Comparison of ENCODE assay signal across 8 cellular contexts in the genomic region with DNA sequence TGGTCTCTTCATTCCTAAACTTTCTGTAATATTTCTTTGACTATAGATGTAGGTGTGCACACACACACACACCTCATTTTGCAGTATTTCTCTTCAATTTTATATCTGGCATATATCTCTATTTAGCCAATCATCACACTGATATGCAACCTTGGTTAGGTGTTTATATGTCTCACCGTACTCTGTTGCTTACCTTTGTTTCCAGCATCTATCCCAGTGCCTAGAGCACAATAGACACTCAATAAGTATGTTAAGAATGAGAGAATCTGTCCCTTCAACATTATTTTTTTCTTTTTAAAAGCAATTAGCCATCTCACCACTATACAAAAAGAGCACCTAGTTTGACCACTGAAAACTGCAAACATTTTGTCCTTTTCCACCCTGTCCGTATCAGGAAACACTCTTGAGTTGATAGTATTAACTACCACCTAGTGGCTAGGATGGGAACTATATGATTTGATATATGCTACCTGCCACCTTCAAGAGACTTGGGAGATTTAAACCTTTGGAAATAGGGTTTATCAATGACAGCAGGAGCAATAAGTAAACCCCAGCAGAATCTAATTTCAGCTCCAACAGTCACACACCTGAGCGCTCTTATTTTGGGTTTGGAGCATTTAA. TPM values are rescaled to one million over a fixed set of nuclear protein-coding genes. Genes with fewer than 3 reads are reported as not detected.
DNase-seq lines count a peak whose midpoint lies in the region; ATAC-seq, FAIRE-seq and TF ChIP-seq lines count a peak whose summit lies in the region.

No MANE protein-coding gene starts in this region.

- H2AFZ ChIP-seq in SK-N-SH (ENCODE audit: low read depth): no peak overlapping the region

- no peaks in the 10 kb centered on the region for H3K79me2 ChIP-seq in SK-N-SH (ENCODE audit: insufficient read depth)

- WGBS in SK-N-SH (ENCODE audit: low lambda C conversion rate): 11% methylated on average over 3 of the region's 3 CpGs

- no peak overlapping the region for H3K4me2 ChIP-seq in SK-N-SH

- peak; percentile 55 for TF ChIP-seq RAD21 in SK-N-SH (IDR thresholded peaks at IDR 0.05; ENCODE audit: low read length)

- H3K9ac ChIP-seq in SK-N-SH: no peak overlapping the region
- H3K9ac ChIP-seq in kidney (ENCODE audit: low read length in 2 of 2): no peak overlapping the region

- CTCF ChIA-PET in SK-N-SH (lab: Yijun Ruan, JAX): interaction anchor here (1.0 to 1.3 kb wide), 2 partner anchors 8 to 10 kb away, joined by 3 read pairs; no protein-coding TSS in a partner anchor

- ATAC-seq in GM18517 (IDR thresholded peaks at IDR 0.05; ENCODE audit: unreplicated experiment): peak; percentile 50
- peak; percentile 48 for ATAC-seq in HG03175 (IDR thresholded peaks at IDR 0.05; ENCODE audit: unreplicated experiment)

- no peaks in the 10 kb centered on the region for H3K27me3 ChIP-seq in SK-N-SH (ENCODE audit: insufficient read depth)

- FAIRE-seq in kidney (lab: Jason Lieb, UNC): no peak

- POLR2A ChIA-PET in SK-N-SH (lab: Yijun Ruan, JAX): no interaction called here

- TF ChIP-seq CTCF in AG09309 (IDR thresholded peaks at IDR 0.05; ENCODE audit: control insufficient read depth, insufficient read depth, low read depth, low read length, missing control alignments) (peak; percentile 51), SK-N-SH (IDR thresholded peaks at IDR 0.05) (peak; percentile 61), kidney (IDR thresholded peaks at IDR 0.05; ENCODE audit: borderline replicate concordance, extremely low read depth, insufficient read depth) (peak; percentile 15)

- H3K36me3 ChIP-seq in SK-N-SH (replicated peaks in 1 of 2; ENCODE audit: control insufficient read depth in 1 of 2, insufficient read depth in 2 of 2, low read length in 1 of 2) (no peaks in the 10 kb centered on the region), kidney (ENCODE audit: control insufficient read depth in 1 of 2, insufficient read depth in 2 of 2, low read length in 2 of 2) (no peaks in the 10 kb centered on the region)

- H3K4me3 ChIP-seq in AG09309 (ENCODE audit: control insufficient read depth, low read depth, low read length): no peak overlapping the region
- no peak overlapping the region for H3K4me3 ChIP-seq in SK-N-SH (ENCODE audit: low read depth in 2 of 2, low read length in 1 of 2)
- no peak overlapping the region for H3K4me3 ChIP-seq in kidney (ENCODE audit: low read length in 2 of 2)

- H3K9me3 ChIP-seq in SK-N-SH (no peaks in the 10 kb centered on the region), kidney (ENCODE audit: control insufficient read depth in 1 of 2, low read length in 2 of 2) (no peaks in the 10 kb centered on the region)

- no peak for TF ChIP-seq EP300 in SK-N-SH (IDR thresholded peaks at IDR 0.05; ENCODE audit: borderline replicate concordance in 1 of 2, low read depth in 1 of 2, low read length in 1 of 2)

- DNase-seq in AG09309 (ENCODE audit: low read depth): no peak
- peak; percentile 8 for DNase-seq in SK-N-SH
- no peak for DNase-seq in kidney
- no peak for DNase-seq in Ammon's horn (ENCODE audit: low spot score)
- no peak for DNase-seq in stimulated activated naive CD4-positive, alpha-beta T cell treated with Interleukin-2 at 50 U/mL for 16 hours (lab: John Stamatoyannopoulos, UW)
- DNase-seq in NCI-H446 (lab: John Stamatoyannopoulos, UW): no peak

- H3K27ac ChIP-seq in SK-N-SH (ENCODE audit: low read depth in 2 of 2, low read length in 1 of 2) (no peak overlapping the region), kidney (ENCODE audit: low read depth in 2 of 2, low read length in 2 of 2) (no peak overlapping the region)

- no peaks in the 10 kb centered on the region for H3F3A ChIP-seq in SK-N-SH (replicated peaks; ENCODE audit: insufficient read depth)

- intact Hi-C loops in kidney (cut with DNase I): no loop called here

- H3K9me2 ChIP-seq in SK-N-SH: no peaks in the 10 kb centered on the region

- H3K4me1 ChIP-seq in SK-N-SH (ENCODE audit: control insufficient read depth in 1 of 2, insufficient read depth in 2 of 2, low read depth in 1 of 2, low read length in 1 of 2) (no peaks in the 10 kb centered on the region), kidney (ENCODE audit: control insufficient read depth in 1 of 2, insufficient read depth in 1 of 2, low read depth in 1 of 2, low read length in 2 of 2) (no peaks in the 10 kb centered on the region)

- H4K20me1 ChIP-seq in SK-N-SH (ENCODE audit: insufficient read depth): no peaks in the 10 kb centered on the region

TF ChIP-seq in SK-N-SH, 30 proteins besides CTCF, POLR2A, EP300 and RAD21:
- TF ChIP-seq MXI1 (IDR thresholded peaks at IDR 0.05; ENCODE audit: low read depth, low read length) (no peak), SMC3 (IDR thresholded peaks at IDR 0.05; ENCODE audit: low read depth, low read length) (0 out of 2 replicates have a peak, but pooled peaks have one; percentile 29)
TF ChIP-seq in SK-N-SH: peak in this region for 1.

RNA-seq across cellular contexts. Expression of a gene that starts 48.7 kb away (rescaled TPM):
- polyA plus RNA-seq in SK-N-SH (2012; rRNA removed): not detected in 2 replicates
- not detected in 2 replicates for polyA plus RNA-seq in SK-N-SH (2012; cell fraction: cytosol; rRNA removed)
- polyA plus RNA-seq in SK-N-SH (2012; cell fraction: nucleus; rRNA removed): not detected in 2 replicates
- total RNA-seq in kidney: 8.9 TPM
- 1.2 TPM for polyA plus RNA-seq in kidney (ENCODE audit: insufficient read depth, low read depth, low replicate concordance)
